Comparison of ENCODE assay signal across 14 cellular contexts in the genomic region with DNA sequence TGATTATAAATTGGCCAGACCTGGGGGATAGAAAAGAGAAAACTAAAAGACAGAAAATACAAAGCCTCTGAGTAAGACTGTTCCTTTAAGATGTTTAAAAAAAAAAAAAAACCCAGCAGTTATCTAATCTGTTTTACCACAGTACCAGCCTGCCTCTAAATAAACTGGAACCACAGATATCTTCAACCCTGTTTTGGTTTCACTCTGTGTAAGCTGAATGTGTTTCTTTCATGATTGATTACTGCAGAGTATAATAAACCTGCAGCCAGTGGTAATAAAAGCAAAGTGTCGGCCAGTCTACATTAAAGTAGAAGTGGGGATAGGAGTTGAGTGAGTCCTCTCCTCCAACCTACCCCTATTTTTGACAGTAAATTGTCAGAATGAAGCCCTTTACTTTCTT. TPM values are rescaled to one million over a fixed set of nuclear protein-coding genes. Genes with fewer than 3 reads are reported as not detected.
DNase-seq lines count a peak whose midpoint lies in the region; ATAC-seq and TF ChIP-seq lines count a peak whose summit lies in the region.
"Had no signal": no experiment of that assay in that cellular context is flagged by ENCODE, and none has a peak within 500 bp of the region (broad histone marks: within the 10 kb centered on the region; RNA-seq: fewer than 3 reads in every experiment).

No MANE protein-coding gene starts in this region.

- no peak overlapping the region for H3K4me3 ChIP-seq in Jurkat, Clone E6-1 (ENCODE audit: low read length)

- peak; percentile 65 for ATAC-seq in GM21786 (IDR thresholded peaks at IDR 0.05; ENCODE audit: unreplicated experiment)
- peak; percentile 31 to 73 (median 72) for ATAC-seq in natural killer cell
- no peak for ATAC-seq in Right ventricle myocardium inferior

- no peak overlapping the region for H3K4me3 Mint-ChIP-seq in natural killer cell
- H3K4me3 Mint-ChIP-seq: activated naive CD4-positive, alpha-beta T cell treated with anti-CD3 and anti-CD28 coated beads, Interleukin-2, amount 10 ng/mL, durations not matched to agents 7 days and 5 days; CD4-positive, CD25-positive, alpha-beta regulatory T cell had no signal

- no peak for TF ChIP-seq CTCF in natural killer cell (IDR thresholded peaks at IDR 0.05)

- peaks cover 0 to 8% of the 10 kb centered on the region in 2 donors for H3K4me1 Mint-ChIP-seq in natural killer cell
- H3K4me1 Mint-ChIP-seq: activated naive CD4-positive, alpha-beta T cell treated with anti-CD3 and anti-CD28 coated beads, Interleukin-2, amount 10 ng/mL, durations not matched to agents 7 days and 5 days had no signal

- no peaks in the 10 kb centered on the region for H3K27me3 Mint-ChIP-seq in natural killer cell (ENCODE audit: low read depth in 2 of 2)
- H3K27me3 Mint-ChIP-seq: activated naive CD4-positive, alpha-beta T cell treated with anti-CD3 and anti-CD28 coated beads, Interleukin-2, amount 10 ng/mL, durations not matched to agents 7 days and 5 days; CD4-positive, CD25-positive, alpha-beta regulatory T cell had no signal

- DNase-seq in DMS153 (lab: John Stamatoyannopoulos, UW) (peak; percentile 7), DMS153 treated with DMSO at 0.1 percent for 48 hours (lab: John Stamatoyannopoulos, UW; ENCODE audit: unreplicated experiment) (no peak), natural killer cell (no peak), amniotic stem cell (lab: John Stamatoyannopoulos, UW) (no peak), Right ventricle myocardium inferior (ENCODE audit: missing footprints) (no peak), medulla oblongata (ENCODE audit: extremely low spot score) (no peak)
- DNase-seq in Jurkat, Clone E6-1 (ENCODE audit: low read depth, low spot score): peak; percentile 6
- DNase-seq: activated naive CD4-positive, alpha-beta T cell treated with anti-CD3 and anti-CD28 coated beads, Interleukin-2, amount 10 ng/mL, durations not matched to agents 7 days and 5 days had no signal

- intact Hi-C loops in natural killer cell (cut with micrococcal nuclease): no loop called here
- intact Hi-C loops in Right ventricle myocardium inferior (cut with DNase I): no loop called here

- H3K36me3 Mint-ChIP-seq in natural killer cell: no peaks in the 10 kb centered on the region
- H3K36me3 Mint-ChIP-seq: activated naive CD4-positive, alpha-beta T cell treated with anti-CD3 and anti-CD28 coated beads, Interleukin-2, amount 10 ng/mL, durations not matched to agents 7 days and 5 days; CD4-positive, CD25-positive, alpha-beta regulatory T cell had no signal

- H3K9me3 Mint-ChIP-seq in natural killer cell: peaks cover 0 to 7% of the 10 kb centered on the region in 2 donors
- H3K9me3 Mint-ChIP-seq: activated naive CD4-positive, alpha-beta T cell treated with anti-CD3 and anti-CD28 coated beads, Interleukin-2, amount 10 ng/mL, durations not matched to agents 7 days and 5 days had no signal

- no peak overlapping the region for H3K27ac Mint-ChIP-seq in natural killer cell
- H3K27ac Mint-ChIP-seq: activated naive CD4-positive, alpha-beta T cell treated with anti-CD3 and anti-CD28 coated beads, Interleukin-2, amount 10 ng/mL, durations not matched to agents 7 days and 5 days; CD4-positive, CD25-positive, alpha-beta regulatory T cell had no signal

RNA-seq across cellular contexts. Expression of a gene that starts 40.6 kb away (rescaled TPM):
- not detected for polyA plus RNA-seq in Jurkat, Clone E6-1 (2012; ENCODE audit: insufficient read depth, insufficient read length)
- total RNA-seq in natural killer cell: 1 to 10 TPM in 2 of 3 donors, under 1 TPM in 1; 0.73 to 1.9 (median 1.1) TPM
- total RNA-seq in Right ventricle myocardium inferior: 0.11 TPM
- total RNA-seq: activated CD8-positive, alpha-beta memory T cell treated with anti-CD3 and anti-CD28 coated beads for 36 hours; bronchial epithelial cell; CD4-positive, CD25-positive, alpha-beta regulatory T cell; fibroblast of villous mesenchyme; osteoblast had no signal
- polyA plus RNA-seq: CD4-positive, CD25-positive, alpha-beta regulatory T cell had no signal

Comparison
In these comparisons a context has a peak if more than half of its experiments do, and no peak if none do; other contexts are left out.
1. DNase-seq: peak in DMS153 (single experiment) and Jurkat, Clone E6-1 (single experiment); none in DMS153 treated with DMSO at 0.1 percent for 48 hours (single experiment), natural killer cell (single experiment), amniotic stem cell (single experiment), Right ventricle myocardium inferior (single experiment) and medulla oblongata (single experiment).